In the genomic region with DNA sequence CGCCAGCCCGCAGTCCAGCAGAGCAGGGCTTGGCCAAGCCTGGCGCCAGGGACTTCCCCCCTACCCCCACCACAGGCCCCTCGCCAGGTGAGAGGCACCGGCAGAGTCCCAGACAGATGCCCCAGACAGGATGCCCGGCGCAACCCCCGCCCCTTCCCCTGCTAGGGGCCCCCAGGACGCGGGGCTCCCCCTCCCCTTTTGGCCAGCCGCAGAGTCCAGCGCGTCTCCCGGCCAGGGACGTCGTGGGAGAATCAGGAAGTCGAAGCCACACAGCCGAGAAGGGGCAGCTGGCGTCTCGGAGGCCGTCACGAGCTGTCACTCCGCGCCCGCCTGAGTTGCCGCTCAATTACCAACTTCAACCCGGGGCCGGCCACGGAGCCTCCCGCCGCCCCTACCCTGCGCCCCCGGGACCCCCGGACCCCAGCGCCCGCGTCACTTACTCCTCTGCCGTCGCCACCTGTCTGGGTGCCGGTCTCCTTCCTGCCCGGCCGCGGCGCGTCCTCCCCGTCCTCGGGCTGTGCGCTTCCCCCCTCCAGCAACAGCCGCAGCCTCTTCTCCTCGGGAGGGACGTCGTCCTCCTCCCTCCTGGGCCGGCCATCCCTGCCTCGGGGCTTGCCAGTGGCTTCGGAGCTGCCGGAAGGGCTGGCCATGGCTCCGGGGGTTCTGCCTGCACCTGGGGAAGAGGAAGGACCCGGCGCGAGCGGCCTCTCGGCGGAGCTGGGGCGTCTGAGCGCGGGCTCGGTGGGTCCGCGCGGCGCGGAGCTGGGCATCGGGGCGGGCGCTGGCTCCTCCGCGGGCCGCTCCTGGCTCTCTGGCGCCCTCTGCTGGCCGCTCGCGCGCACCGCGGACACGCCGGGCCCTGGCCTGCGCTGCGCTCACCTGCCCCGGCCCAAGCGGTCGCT, we compare ENCODE assay signal across 1 cellular context.
TF ChIP-seq lines count a peak whose summit lies in the region.

No MANE protein-coding gene starts in this region.

TF ChIP-seq in H1, 55 proteins besides CTCF, POLR2A, EP300 and RAD21:
- TF ChIP-seq KDM4A (IDR thresholded peaks at IDR 0.05; ENCODE audit: low read depth, low read length, severe bottlenecking): peak; percentile 34
TF ChIP-seq in H1: peak in this region for 1; not testable (repeated sequence) for 54.
